In the genomic region with DNA sequence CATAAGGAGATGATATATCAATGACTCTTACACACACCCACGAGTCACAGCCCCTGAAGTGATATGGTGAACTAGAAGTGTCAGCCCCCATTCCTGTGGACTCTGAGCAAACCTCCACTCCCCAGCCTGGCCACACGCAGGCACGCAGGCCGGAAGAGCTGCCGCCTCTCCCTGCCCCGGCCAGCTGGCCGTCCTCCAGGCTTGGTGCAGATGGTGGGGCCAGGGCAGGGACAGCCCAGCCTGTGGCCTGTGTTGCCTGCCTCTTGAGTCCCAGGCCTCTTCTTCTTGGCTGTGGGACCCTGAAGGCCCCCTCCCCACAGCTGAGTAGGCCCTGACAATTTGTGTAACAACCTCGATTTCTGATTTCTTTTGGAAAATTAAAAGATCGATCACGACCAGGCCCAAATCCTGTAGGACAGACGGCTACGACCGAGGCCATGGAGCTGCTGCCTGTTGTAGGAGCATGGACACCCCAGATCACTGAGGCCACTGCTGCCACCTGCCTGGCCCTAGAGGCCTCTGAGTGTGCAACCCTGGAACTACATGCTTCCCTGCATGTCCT, we compare ENCODE assay signal across 1 cellular context.
TF ChIP-seq lines count a peak whose summit lies in the region.

No MANE protein-coding gene starts in this region.

TF ChIP-seq in K562, 482 proteins besides CTCF, POLR2A, EP300 and RAD21:
- TF ChIP-seq, protein P1, sequence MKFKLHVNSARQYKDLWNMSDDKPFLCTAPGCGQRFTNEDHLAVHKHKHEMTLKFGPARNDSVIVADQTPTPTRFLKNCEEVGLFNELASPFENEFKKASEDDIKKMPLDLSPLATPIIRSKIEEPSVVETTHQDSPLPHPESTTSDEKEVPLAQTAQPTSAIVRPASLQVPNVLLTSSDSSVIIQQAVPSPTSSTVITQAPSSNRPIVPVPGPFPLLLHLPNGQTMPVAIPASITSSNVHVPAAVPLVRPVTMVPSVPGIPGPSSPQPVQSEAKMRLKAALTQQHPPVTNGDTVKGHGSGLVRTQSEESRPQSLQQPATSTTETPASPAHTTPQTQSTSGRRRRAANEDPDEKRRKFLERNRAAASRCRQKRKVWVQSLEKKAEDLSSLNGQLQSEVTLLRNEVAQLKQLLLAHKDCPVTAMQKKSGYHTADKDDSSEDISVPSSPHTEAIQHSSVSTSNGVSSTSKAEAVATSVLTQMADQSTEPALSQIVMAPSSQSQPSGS (CRISPR knock-in tag; IDR thresholded peaks at IDR 0.05): no peak
- TF ChIP-seq SIRT6 (IDR thresholded peaks at IDR 0.05; ENCODE audit: low read depth, low read length) (no peak), RBBP5 (IDR thresholded peaks at IDR 0.05; ENCODE audit: borderline replicate concordance, insufficient read depth, low read length, poor library complexity, severe bottlenecking) (no peak), GTF2F1 (IDR thresholded peaks at IDR 0.05; ENCODE audit: low read depth, low read length) (no peak), OTX1 (CRISPR knock-in tag; IDR thresholded peaks at IDR 0.05) (no peak), PPARD (CRISPR knock-in tag; IDR thresholded peaks at IDR 0.05) (no peak), NBN (IDR thresholded peaks at IDR 0.05; ENCODE audit: low read depth) (no peak), ZNF133 (CRISPR knock-in tag; IDR thresholded peaks at IDR 0.05) (no peak), SUPT5H (IDR thresholded peaks at IDR 0.05) (no peak), SNRNP70 (optimal IDR thresholded peaks at IDR 0.05; ENCODE audit: low read depth, low read length) (no peak), ZSCAN32 (CRISPR knock-in tag; IDR thresholded peaks at IDR 0.05) (no peak), ZFP36 (IDR thresholded peaks at IDR 0.05; ENCODE audit: low read depth, low read length, partially characterized antibody) (no peak), ZNF232 (CRISPR knock-in tag; IDR thresholded peaks at IDR 0.05) (no peak), PHTF2 (CRISPR knock-in tag; IDR thresholded peaks at IDR 0.05) (no peak), CEBPG (CRISPR knock-in tag; IDR thresholded peaks at IDR 0.05) (no peak), CEBPG (tag; conservative IDR thresholded peaks at IDR 0.05 in 1 of 2, IDR thresholded peaks at IDR 0.05 in 1 of 2) (no peak)
- TF ChIP-seq, protein P2, sequence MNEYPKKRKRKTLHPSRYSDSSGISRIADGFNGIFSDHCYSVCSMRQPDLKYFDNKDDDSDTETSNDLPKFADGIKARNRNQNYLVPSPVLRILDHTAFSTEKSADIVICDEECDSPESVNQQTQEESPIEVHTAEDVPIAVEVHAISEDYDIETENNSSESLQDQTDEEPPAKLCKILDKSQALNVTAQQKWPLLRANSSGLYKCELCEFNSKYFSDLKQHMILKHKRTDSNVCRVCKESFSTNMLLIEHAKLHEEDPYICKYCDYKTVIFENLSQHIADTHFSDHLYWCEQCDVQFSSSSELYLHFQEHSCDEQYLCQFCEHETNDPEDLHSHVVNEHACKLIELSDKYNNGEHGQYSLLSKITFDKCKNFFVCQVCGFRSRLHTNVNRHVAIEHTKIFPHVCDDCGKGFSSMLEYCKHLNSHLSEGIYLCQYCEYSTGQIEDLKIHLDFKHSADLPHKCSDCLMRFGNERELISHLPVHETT (CRISPR knock-in tag; conservative IDR thresholded peaks at IDR 0.05 in 1 of 2, IDR thresholded peaks at IDR 0.05 in 1 of 2): no peak
- TF ChIP-seq, protein P3, sequence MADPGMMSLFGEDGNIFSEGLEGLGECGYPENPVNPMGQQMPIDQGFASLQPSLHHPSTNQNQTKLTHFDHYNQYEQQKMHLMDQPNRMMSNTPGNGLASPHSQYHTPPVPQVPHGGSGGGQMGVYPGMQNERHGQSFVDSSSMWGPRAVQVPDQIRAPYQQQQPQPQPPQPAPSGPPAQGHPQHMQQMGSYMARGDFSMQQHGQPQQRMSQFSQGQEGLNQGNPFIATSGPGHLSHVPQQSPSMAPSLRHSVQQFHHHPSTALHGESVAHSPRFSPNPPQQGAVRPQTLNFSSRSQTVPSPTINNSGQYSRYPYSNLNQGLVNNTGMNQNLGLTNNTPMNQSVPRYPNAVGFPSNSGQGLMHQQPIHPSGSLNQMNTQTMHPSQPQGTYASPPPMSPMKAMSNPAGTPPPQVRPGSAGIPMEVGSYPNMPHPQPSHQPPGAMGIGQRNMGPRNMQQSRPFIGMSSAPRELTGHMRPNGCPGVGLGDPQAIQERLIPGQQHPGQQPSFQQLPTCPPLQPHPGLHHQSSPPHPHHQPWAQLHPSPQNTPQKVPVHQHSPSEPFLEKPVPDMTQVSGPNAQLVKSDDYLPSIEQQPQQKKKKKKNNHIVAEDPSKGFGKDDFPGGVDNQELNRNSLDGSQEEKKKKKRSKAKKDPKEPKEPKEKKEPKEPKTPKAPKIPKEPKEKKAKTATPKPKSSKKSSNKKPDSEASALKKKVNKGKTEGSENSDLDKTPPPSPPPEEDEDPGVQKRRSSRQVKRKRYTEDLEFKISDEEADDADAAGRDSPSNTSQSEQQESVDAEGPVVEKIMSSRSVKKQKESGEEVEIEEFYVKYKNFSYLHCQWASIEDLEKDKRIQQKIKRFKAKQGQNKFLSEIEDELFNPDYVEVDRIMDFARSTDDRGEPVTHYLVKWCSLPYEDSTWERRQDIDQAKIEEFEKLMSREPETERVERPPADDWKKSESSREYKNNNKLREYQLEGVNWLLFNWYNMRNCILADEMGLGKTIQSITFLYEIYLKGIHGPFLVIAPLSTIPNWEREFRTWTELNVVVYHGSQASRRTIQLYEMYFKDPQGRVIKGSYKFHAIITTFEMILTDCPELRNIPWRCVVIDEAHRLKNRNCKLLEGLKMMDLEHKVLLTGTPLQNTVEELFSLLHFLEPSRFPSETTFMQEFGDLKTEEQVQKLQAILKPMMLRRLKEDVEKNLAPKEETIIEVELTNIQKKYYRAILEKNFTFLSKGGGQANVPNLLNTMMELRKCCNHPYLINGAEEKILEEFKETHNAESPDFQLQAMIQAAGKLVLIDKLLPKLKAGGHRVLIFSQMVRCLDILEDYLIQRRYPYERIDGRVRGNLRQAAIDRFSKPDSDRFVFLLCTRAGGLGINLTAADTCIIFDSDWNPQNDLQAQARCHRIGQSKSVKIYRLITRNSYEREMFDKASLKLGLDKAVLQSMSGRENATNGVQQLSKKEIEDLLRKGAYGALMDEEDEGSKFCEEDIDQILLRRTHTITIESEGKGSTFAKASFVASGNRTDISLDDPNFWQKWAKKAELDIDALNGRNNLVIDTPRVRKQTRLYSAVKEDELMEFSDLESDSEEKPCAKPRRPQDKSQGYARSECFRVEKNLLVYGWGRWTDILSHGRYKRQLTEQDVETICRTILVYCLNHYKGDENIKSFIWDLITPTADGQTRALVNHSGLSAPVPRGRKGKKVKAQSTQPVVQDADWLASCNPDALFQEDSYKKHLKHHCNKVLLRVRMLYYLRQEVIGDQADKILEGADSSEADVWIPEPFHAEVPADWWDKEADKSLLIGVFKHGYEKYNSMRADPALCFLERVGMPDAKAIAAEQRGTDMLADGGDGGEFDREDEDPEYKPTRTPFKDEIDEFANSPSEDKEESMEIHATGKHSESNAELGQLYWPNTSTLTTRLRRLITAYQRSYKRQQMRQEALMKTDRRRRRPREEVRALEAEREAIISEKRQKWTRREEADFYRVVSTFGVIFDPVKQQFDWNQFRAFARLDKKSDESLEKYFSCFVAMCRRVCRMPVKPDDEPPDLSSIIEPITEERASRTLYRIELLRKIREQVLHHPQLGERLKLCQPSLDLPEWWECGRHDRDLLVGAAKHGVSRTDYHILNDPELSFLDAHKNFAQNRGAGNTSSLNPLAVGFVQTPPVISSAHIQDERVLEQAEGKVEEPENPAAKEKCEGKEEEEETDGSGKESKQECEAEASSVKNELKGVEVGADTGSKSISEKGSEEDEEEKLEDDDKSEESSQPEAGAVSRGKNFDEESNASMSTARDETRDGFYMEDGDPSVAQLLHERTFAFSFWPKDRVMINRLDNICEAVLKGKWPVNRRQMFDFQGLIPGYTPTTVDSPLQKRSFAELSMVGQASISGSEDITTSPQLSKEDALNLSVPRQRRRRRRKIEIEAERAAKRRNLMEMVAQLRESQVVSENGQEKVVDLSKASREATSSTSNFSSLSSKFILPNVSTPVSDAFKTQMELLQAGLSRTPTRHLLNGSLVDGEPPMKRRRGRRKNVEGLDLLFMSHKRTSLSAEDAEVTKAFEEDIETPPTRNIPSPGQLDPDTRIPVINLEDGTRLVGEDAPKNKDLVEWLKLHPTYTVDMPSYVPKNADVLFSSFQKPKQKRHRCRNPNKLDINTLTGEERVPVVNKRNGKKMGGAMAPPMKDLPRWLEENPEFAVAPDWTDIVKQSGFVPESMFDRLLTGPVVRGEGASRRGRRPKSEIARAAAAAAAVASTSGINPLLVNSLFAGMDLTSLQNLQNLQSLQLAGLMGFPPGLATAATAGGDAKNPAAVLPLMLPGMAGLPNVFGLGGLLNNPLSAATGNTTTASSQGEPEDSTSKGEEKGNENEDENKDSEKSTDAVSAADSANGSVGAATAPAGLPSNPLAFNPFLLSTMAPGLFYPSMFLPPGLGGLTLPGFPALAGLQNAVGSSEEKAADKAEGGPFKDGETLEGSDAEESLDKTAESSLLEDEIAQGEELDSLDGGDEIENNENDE (IDR thresholded peaks at IDR 0.05; ENCODE audit: low read depth, low read length): no peak
- TF ChIP-seq, protein P4, sequence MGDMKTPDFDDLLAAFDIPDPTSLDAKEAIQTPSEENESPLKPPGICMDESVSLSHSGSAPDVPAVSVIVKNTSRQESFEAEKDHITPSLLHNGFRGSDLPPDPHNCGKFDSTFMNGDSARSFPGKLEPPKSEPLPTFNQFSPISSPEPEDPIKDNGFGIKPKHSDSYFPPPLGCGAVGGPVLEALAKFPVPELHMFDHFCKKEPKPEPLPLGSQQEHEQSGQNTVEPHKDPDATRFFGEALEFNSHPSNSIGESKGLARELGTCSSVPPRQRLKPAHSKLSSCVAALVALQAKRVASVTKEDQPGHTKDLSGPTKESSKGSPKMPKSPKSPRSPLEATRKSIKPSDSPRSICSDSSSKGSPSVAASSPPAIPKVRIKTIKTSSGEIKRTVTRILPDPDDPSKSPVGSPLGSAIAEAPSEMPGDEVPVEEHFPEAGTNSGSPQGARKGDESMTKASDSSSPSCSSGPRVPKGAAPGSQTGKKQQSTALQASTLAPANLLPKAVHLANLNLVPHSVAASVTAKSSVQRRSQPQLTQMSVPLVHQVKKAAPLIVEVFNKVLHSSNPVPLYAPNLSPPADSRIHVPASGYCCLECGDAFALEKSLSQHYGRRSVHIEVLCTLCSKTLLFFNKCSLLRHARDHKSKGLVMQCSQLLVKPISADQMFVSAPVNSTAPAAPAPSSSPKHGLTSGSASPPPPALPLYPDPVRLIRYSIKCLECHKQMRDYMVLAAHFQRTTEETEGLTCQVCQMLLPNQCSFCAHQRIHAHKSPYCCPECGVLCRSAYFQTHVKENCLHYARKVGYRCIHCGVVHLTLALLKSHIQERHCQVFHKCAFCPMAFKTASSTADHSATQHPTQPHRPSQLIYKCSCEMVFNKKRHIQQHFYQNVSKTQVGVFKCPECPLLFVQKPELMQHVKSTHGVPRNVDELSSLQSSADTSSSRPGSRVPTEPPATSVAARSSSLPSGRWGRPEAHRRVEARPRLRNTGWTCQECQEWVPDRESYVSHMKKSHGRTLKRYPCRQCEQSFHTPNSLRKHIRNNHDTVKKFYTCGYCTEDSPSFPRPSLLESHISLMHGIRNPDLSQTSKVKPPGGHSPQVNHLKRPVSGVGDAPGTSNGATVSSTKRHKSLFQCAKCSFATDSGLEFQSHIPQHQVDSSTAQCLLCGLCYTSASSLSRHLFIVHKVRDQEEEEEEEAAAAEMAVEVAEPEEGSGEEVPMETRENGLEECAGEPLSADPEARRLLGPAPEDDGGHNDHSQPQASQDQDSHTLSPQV (IDR thresholded peaks at IDR 0.05): no peak
